In genomic region chr7:47572939-47573757, GRCh38 we compare ENCODE assay signal across 11 cellular contexts. TPM values are rescaled to one million over a fixed set of nuclear protein-coding genes. Genes with fewer than 3 reads are reported as not detected.
DNase-seq lines count a peak whose midpoint lies in the region; ATAC-seq and TF ChIP-seq lines count a peak whose summit lies in the region.
"Had no signal": no experiment of that assay in that cellular context is flagged by ENCODE, and none has a peak within 500 bp of the region (broad histone marks: within the 10 kb centered on the region; RNA-seq: fewer than 3 reads in every experiment).

No MANE protein-coding gene starts in this region.

- H3K23ac ChIP-seq in IMR-90 (ENCODE audit: low read depth, low read length): peak overlapping the region; percentile 57

- peak overlapping the region; percentile 81 for H2BK20ac ChIP-seq in IMR-90 (ENCODE audit: low read depth, low read length)

- ATAC-seq in IMR-90 (ENCODE audit: low read depth): no peak
- no peak for ATAC-seq in memory B cell (ENCODE audit: low read depth)
- ATAC-seq: foreskin keratinocyte had no signal

- TF ChIP-seq CTCF in IMR-90 (conservative IDR thresholded peaks at IDR 0.05; ENCODE audit: low read depth, low read length) (no peak), breast epithelium (IDR thresholded peaks at IDR 0.05) (no peak)

- H3K4me1 ChIP-seq in IMR-90 (ENCODE audit: control insufficient read depth, insufficient read depth, low read length) (peaks cover 50% of the 10 kb centered on the region), breast epithelium (peaks cover 18 to 42% of the 10 kb centered on the region in 2 donors), stomach smooth muscle (ENCODE audit: control insufficient read depth, insufficient read depth, low read length) (peaks cover 68% of the 10 kb centered on the region)

- H2AK5ac ChIP-seq in IMR-90 (ENCODE audit: low read depth, low read length): peak overlapping the region; percentile 76

- BruUV-seq in IMR-90 (replicated peaks; lab: Mats Ljungman, UMichigan): no TSS peak

- no peak for TF ChIP-seq RAD21 in IMR-90 (IDR thresholded peaks at IDR 0.05; ENCODE audit: low read length)

- dilution Hi-C loops in IMR-90 (cut with HindIII; ENCODE audit: low sequenced_read_pairs, unreplicated experiment): no loop called here

- H3K56ac ChIP-seq in IMR-90 (ENCODE audit: extremely low read depth, insufficient read depth, low read length): peak overlapping the region; percentile 91; the same call in 1 of the 2 replicates

- POLR2A ChIA-PET in IMR-90 (lab: Charles Lee; ENCODE audit: unreplicated experiment): no interaction called here

- intact Hi-C loops in IMR-90 (cut with micrococcal nuclease) (loop anchor here (5.0 to 10.0 kb wide), 3 partner anchors 39 to 308 kb away; no protein-coding TSS in a partner anchor), breast epithelium (cut with DNase I; ENCODE audit: low total_unique reads) (no loop called here)
- intact Hi-C loops in activated naive CD4-positive, alpha-beta T cell treated with anti-CD3 and anti-CD28 coated beads for 36 hours (cut with micrococcal nuclease): no loop called here

- H3K36me3 Mint-ChIP-seq in memory B cell: peaks cover 10% of the 10 kb centered on the region
- no peaks in the 10 kb centered on the region for H3K36me3 Mint-ChIP-seq in activated naive CD4-positive, alpha-beta T cell treated with anti-CD3 and anti-CD28 coated beads for 36 hours (ENCODE audit: low read depth)

- in situ Hi-C loops in IMR-90 (cut with MboI; ENCODE audit: low sequenced_read_pairs): no loop called here

- no peaks in the 10 kb centered on the region for H3K9me3 Mint-ChIP-seq in memory B cell
- no peaks in the 10 kb centered on the region for H3K9me3 Mint-ChIP-seq in activated naive CD4-positive, alpha-beta T cell treated with anti-CD3 and anti-CD28 coated beads for 36 hours

- no peak overlapping the region for H3K4me3 ChIP-seq in IMR-90 (ENCODE audit: insufficient read depth, low read depth, low read length)
- no peak overlapping the region for H3K4me3 ChIP-seq in breast epithelium
- H3K4me3 ChIP-seq in stomach smooth muscle (ENCODE audit: low read length in 2 of 2): peak overlapping the region in 1 of 2 donors; percentile 35

- no peaks in the 10 kb centered on the region for H3K27me3 Mint-ChIP-seq in memory B cell
- peaks cover 10% of the 10 kb centered on the region for H3K27me3 Mint-ChIP-seq in activated naive CD4-positive, alpha-beta T cell treated with anti-CD3 and anti-CD28 coated beads for 36 hours (ENCODE audit: low read depth)

- no peak overlapping the region for H3K4me3 Mint-ChIP-seq in memory B cell
- no peak overlapping the region for H3K4me3 Mint-ChIP-seq in activated naive CD4-positive, alpha-beta T cell treated with anti-CD3 and anti-CD28 coated beads for 36 hours

- 90% methylated on average over 13 of the region's 19 CpGs; no CpG with 5 or more reads in 1 of the 2 experiments for WGBS in IMR-90 (ENCODE audit: extremely low coverage in 2 of 2, insufficient read length in 1 of 2), 2 experiments

- H3K27ac ChIP-seq in IMR-90 (ENCODE audit: insufficient read depth, low read length) (peak overlapping the region; percentile 79), breast epithelium (peak overlapping the region; percentile 51 to 75), stomach smooth muscle (ENCODE audit: low read length) (peak overlapping the region; percentile 60)
- H3K27ac ChIP-seq: foreskin keratinocyte had no signal

- peak overlapping the region; percentile 63 for H2AK9ac ChIP-seq in IMR-90 (replicated peaks; ENCODE audit: low read depth, low read length, poor library complexity)

- H4K91ac ChIP-seq in IMR-90 (ENCODE audit: insufficient read depth, low read depth, low read length): peak overlapping the region; percentile 93

- H3K36me3 ChIP-seq in IMR-90 (ENCODE audit: control insufficient read depth, insufficient read depth, low read length) (peaks cover 8% of the 10 kb centered on the region), breast epithelium (no peaks in the 10 kb centered on the region), stomach smooth muscle (ENCODE audit: control insufficient read depth in 2 of 2, insufficient read depth in 2 of 2, low read length in 2 of 2) (no peaks in the 10 kb centered on the region)

- peak overlapping the region; percentile 66 for H2BK5ac ChIP-seq in IMR-90 (ENCODE audit: low read depth, low read length, poor library complexity, severe bottlenecking)

- H3K9ac ChIP-seq in IMR-90 (ENCODE audit: low read depth, low read length): peak overlapping the region; percentile 13; the same call in 1 of the 2 replicates
- H3K9ac ChIP-seq in stomach smooth muscle (ENCODE audit: low read length in 2 of 2): peak overlapping the region in 1 of 2 donors; percentile 7

- no peak overlapping the region for H3K4me2 ChIP-seq in IMR-90 (ENCODE audit: low read depth, low read length)

- H3K27ac Mint-ChIP-seq in memory B cell: peak overlapping the region; percentile 23
- no peak overlapping the region for H3K27ac Mint-ChIP-seq in activated naive CD4-positive, alpha-beta T cell treated with anti-CD3 and anti-CD28 coated beads for 36 hours

- CTCF ChIA-PET in IMR-90 (lab: Yijun Ruan, JAX): interaction anchor here (0.7 kb wide), 1 partner anchor 375 kb away, joined by 3 read pairs; the partner anchor contains the start of gene PKD1L1
- CTCF ChIA-PET in activated naive CD4-positive, alpha-beta T cell treated with anti-CD3 and anti-CD28 coated beads for 36 hours (lab: Charles Lee): no interaction called here

- peak overlapping the region; percentile 89 for H2BK120ac ChIP-seq in IMR-90 (ENCODE audit: low read depth, low read length)

- peak overlapping the region; percentile 25 for H2AFZ ChIP-seq in IMR-90 (replicated peaks; ENCODE audit: low read length, poor library complexity)

- H4K20me1 ChIP-seq in IMR-90 (ENCODE audit: insufficient read depth, low read length): peaks cover 29% of the 10 kb centered on the region; the same call in 1 of the 2 replicates

- H3K18ac ChIP-seq in IMR-90 (ENCODE audit: low read depth, low read length): peak overlapping the region; percentile 69

- DNase-seq in IMR-90 (no peak), breast epithelium (ENCODE audit: low spot score in 2 of 2) (no peak), memory B cell (ENCODE audit: low spot score in 2 of 2) (no peak), glomerular visceral epithelial cell (ENCODE audit: extremely low spot score) (no peak), A172 (ENCODE audit: low spot score) (no peak), AML-193 (lab: John Stamatoyannopoulos, UW) (no peak)
- no peak for DNase-seq in activated naive CD4-positive, alpha-beta T cell treated with anti-CD3 and anti-CD28 coated beads for 36 hours
- DNase-seq: activated CD8-positive, alpha-beta memory T cell treated with anti-CD3 and anti-CD28 coated beads for 24 hours; stimulated activated CD4-positive, alpha-beta T cell treated with anti-CD3 and anti-CD28 coated beads, Interleukin-1b, Interleukin-23, amount 100 ng/mL, for 48 hours had no signal

- peak overlapping the region; percentile 40; the same call in 1 of the 2 replicates for H4K5ac ChIP-seq in IMR-90 (ENCODE audit: low read depth, low read length)

- no peaks in the 10 kb centered on the region for H3K27me3 ChIP-seq in IMR-90 (ENCODE audit: control insufficient read depth, insufficient read depth, low read length)
- no peaks in the 10 kb centered on the region for H3K27me3 ChIP-seq in breast epithelium
- H3K27me3 ChIP-seq in stomach smooth muscle (ENCODE audit: control insufficient read depth in 1 of 2, insufficient read depth in 2 of 2, low read length in 2 of 2): no peaks in the 10 kb centered on the region
- H3K27me3 ChIP-seq: foreskin keratinocyte had no signal

- H3K14ac ChIP-seq in IMR-90 (replicated peaks; ENCODE audit: low read depth, low read length): peak overlapping the region; percentile 41

- H2BK15ac ChIP-seq in IMR-90 (ENCODE audit: low read depth, low read length): peak overlapping the region; percentile 18; the same call in 1 of the 3 replicates

- H4K8ac ChIP-seq in IMR-90 (ENCODE audit: low read depth in 2 of 2, low read length in 2 of 2): peak overlapping the region; percentile 19 to 75; a peak in 3 of 4 replicates

- peak overlapping the region; percentile 69 for H3K4ac ChIP-seq in IMR-90 (ENCODE audit: low read depth, low read length)

- peaks cover 41% of the 10 kb centered on the region for H3K9me1 ChIP-seq in IMR-90 (ENCODE audit: insufficient read depth, low read length)

- H3K9me3 ChIP-seq in IMR-90 (ENCODE audit: control insufficient read depth, insufficient read depth, low read length) (no peaks in the 10 kb centered on the region), breast epithelium (no peaks in the 10 kb centered on the region), stomach smooth muscle (ENCODE audit: control insufficient read depth in 2 of 2, low read length in 2 of 2) (no peaks in the 10 kb centered on the region)

- peaks cover 58% of the 10 kb centered on the region for H3K4me1 Mint-ChIP-seq in memory B cell
- H3K4me1 Mint-ChIP-seq in activated naive CD4-positive, alpha-beta T cell treated with anti-CD3 and anti-CD28 coated beads for 36 hours (ENCODE audit: low read depth): no peaks in the 10 kb centered on the region

- peaks cover 30 to 86% of the 10 kb centered on the region in 2 experiments for H3K79me1 ChIP-seq in IMR-90 (ENCODE audit: low read depth in 1 of 2, low read length in 2 of 2)

- TF ChIP-seq POLR2A in IMR-90 (IDR thresholded peaks at IDR 0.05; ENCODE audit: low read depth, low read length) (no peak), breast epithelium (IDR thresholded peaks at IDR 0.05) (no peak)

TF ChIP-seq in IMR-90, 13 proteins besides CTCF, POLR2A, EP300 and RAD21 (continues in another document):
- TF ChIP-seq, protein P1, sequence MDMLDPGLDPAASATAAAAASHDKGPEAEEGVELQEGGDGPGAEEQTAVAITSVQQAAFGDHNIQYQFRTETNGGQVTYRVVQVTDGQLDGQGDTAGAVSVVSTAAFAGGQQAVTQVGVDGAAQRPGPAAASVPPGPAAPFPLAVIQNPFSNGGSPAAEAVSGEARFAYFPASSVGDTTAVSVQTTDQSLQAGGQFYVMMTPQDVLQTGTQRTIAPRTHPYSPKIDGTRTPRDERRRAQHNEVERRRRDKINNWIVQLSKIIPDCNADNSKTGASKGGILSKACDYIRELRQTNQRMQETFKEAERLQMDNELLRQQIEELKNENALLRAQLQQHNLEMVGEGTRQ (IDR thresholded peaks at IDR 0.05; ENCODE audit: low read depth, low read length): no peak
- no peak for TF ChIP-seq BHLHE40 (IDR thresholded peaks at IDR 0.05; ENCODE audit: low read depth, low read length)
- no peak for TF ChIP-seq NFE2L2 (IDR thresholded peaks at IDR 0.05; ENCODE audit: low read depth, low read length)
- no peak for TF ChIP-seq MXI1 (IDR thresholded peaks at IDR 0.05; ENCODE audit: borderline replicate concordance, low read depth, low read length)
- TF ChIP-seq SMC3 (IDR thresholded peaks at IDR 0.05; ENCODE audit: low read depth, low read length): no peak

RNA-seq across cellular contexts. Expression of gene TNS3, which starts 8.8 kb away (rescaled TPM):
- total RNA-seq in IMR-90 (2012; rRNA removed) (58.9 and 64.3 TPM in 2 replicates), breast epithelium (10 to 100 TPM; 41.0 to 78.1 (median 56.2) TPM)
- 75.6 and 79.2 TPM in 2 replicates for polyA plus RNA-seq in IMR-90 (2012; rRNA removed)
- 45.5 and 62.9 TPM in 2 replicates for polyA plus RNA-seq in IMR-90 (2012; cell fraction: cytosol; rRNA removed)
- 103 and 160 TPM in 2 replicates for polyA plus RNA-seq in IMR-90 (2012; cell fraction: nucleus; rRNA removed; ENCODE audit: low replicate concordance)
- under 1 TPM; 0.12 to 0.19 TPM for total RNA-seq in activated naive CD4-positive, alpha-beta T cell treated with anti-CD3 and anti-CD28 coated beads for 36 hours
- total RNA-seq in A172 (2014; rRNA removed; shearing (Covaris generic)): 95.2 and 97.2 TPM in 2 replicates

Comparison
In these comparisons a context has a peak if more than half of its experiments do, and no peak if none do; other contexts are left out.
1. RNA of gene TNS3, which starts 8.8 kb away (total RNA-seq): 95.2 to 97.2 TPM in A172, 58.9 to 64.3 TPM in IMR-90 and 41.0 to 78.1 TPM in breast epithelium; 0.12 to 0.19 TPM in activated naive CD4-positive, alpha-beta T cell treated with anti-CD3 and anti-CD28 coated beads for 36 hours; every median in the first group is over 10 times any median in the second.
2. Peak in every context shown above with its lines, with median percentiles within 50 percentile points of each other: H3K27ac ChIP-seq.